In genomic region chr2:21395366-21395765, GRCh38 we compare ENCODE assay signal across 12 cellular contexts.
DNase-seq lines count a peak whose midpoint lies in the region; ATAC-seq and TF ChIP-seq lines count a peak whose summit lies in the region.
"Had no signal": no experiment of that assay in that cellular context is flagged by ENCODE, and none has a peak within 500 bp of the region (broad histone marks: within the 10 kb centered on the region; RNA-seq: fewer than 3 reads in every experiment).

No MANE protein-coding gene starts in this region.

- H3K27me3 ChIP-seq in A673 (replicated peaks; ENCODE audit: insufficient read depth, low read depth, low read length, poor library complexity) (no peaks in the 10 kb centered on the region), ovary (no peaks in the 10 kb centered on the region)
- H3K27me3 ChIP-seq: stomach had no signal

- no peaks in the 10 kb centered on the region for H3K27me3 Mint-ChIP-seq in T-cell
- H3K27me3 Mint-ChIP-seq: activated CD4-positive, alpha-beta T cell treated with anti-CD3 and anti-CD28 coated beads, Interleukin-2, amount 10 ng/mL, durations not matched to agents 24 days and 14 days; memory B cell had no signal

- TF ChIP-seq POLR2A in ovary (IDR thresholded peaks at IDR 0.05) = no peak

- peak; percentile 44 for TF ChIP-seq CTCF in A673 (conservative IDR thresholded peaks at IDR 0.05; ENCODE audit: low read depth, low read length)
- no peak for TF ChIP-seq CTCF in ovary (IDR thresholded peaks at IDR 0.05)

- no peak for DNase-seq in A673 (ENCODE audit: low spot score)
- DNase-seq in RPMI8226 = peak; percentile 4
- peak; percentile 41 for DNase-seq in iPS-NIHi11 (ENCODE audit: low spot score)
- DNase-seq in ovary = no peak
- no peak for DNase-seq in stimulated activated naive CD8-positive, alpha-beta T cell treated with anti-CD3 and anti-CD28 coated beads, Interleukin-15, Interleukin-2, amounts not matched to agents 100 U/mL and 50 U/mL, for 24 hours
- DNase-seq in T-cell = no peak
- DNase-seq in stimulated activated CD8-positive, alpha-beta memory T cell treated with anti-CD3 and anti-CD28 coated beads, Interleukin-4, amount 100 ng/mL, for 48 hours = no peak
- DNase-seq: activated CD4-positive, alpha-beta T cell treated with anti-CD3 and anti-CD28 coated beads, Interleukin-2, amount 10 ng/mL, durations not matched to agents 24 days and 14 days; stomach had no signal

- H3K36me3 Mint-ChIP-seq in T-cell = no peaks in the 10 kb centered on the region
- H3K36me3 Mint-ChIP-seq: memory B cell had no signal

- intact Hi-C loops in A673 (cut with micrococcal nuclease; ENCODE audit: unreplicated experiment) (no loop called here), ovary (cut with DNase I) (no loop called here)

- BruUV-seq in A673 (replicated peaks; lab: Mats Ljungman, UMichigan) = no TSS peak

- no peak overlapping the region for H3K27ac Mint-ChIP-seq in T-cell
- H3K27ac Mint-ChIP-seq: activated CD4-positive, alpha-beta T cell treated with anti-CD3 and anti-CD28 coated beads, Interleukin-2, amount 10 ng/mL, durations not matched to agents 24 days and 14 days; memory B cell had no signal

- CTCF ChIA-PET in A673 (lab: Charles Lee) (no interaction called here), T-cell (lab: Charles Lee) (no interaction called here)

- POLR2A ChIA-PET in A673 (lab: Charles Lee; ENCODE audit: low non-redundant PET) = no interaction called here
- POLR2A ChIA-PET in T-cell (lab: Charles Lee) = no interaction called here

- no peak overlapping the region for H3K27ac ChIP-seq in A673 (ENCODE audit: low read depth, low read length, poor library complexity, severe bottlenecking)
- no peak overlapping the region for H3K27ac ChIP-seq in ovary
- H3K27ac ChIP-seq: BLaER1, stomach had no signal

- WGBS in ovary, 3 donors = 87 to 93% (median 89%) methylated on average over 4 of the region's 4 CpGs

- H3K4me3 ChIP-seq in A673 (ENCODE audit: low read depth, low read length, poor library complexity, severe bottlenecking) (no peak overlapping the region), ovary (no peak overlapping the region)
- H3K4me3 ChIP-seq: BLaER1, stomach had no signal

- no peak overlapping the region for H3K4me3 Mint-ChIP-seq in T-cell
- H3K4me3 Mint-ChIP-seq: activated CD4-positive, alpha-beta T cell treated with anti-CD3 and anti-CD28 coated beads, Interleukin-2, amount 10 ng/mL, durations not matched to agents 24 days and 14 days; memory B cell had no signal

- no peak for TF ChIP-seq EP300 in ovary (IDR thresholded peaks at IDR 0.05)

- H3K36me3 ChIP-seq in A673 (ENCODE audit: insufficient read depth, low read length, poor library complexity, severe bottlenecking) (no peaks in the 10 kb centered on the region), ovary (no peaks in the 10 kb centered on the region)
- H3K36me3 ChIP-seq: BLaER1, stomach had no signal

- H3K9me3 ChIP-seq in A673 (ENCODE audit: low read depth, low read length, poor library complexity, severe bottlenecking) (no peaks in the 10 kb centered on the region), ovary (no peaks in the 10 kb centered on the region)
- H3K9me3 ChIP-seq: BLaER1, stomach had no signal

- ATAC-seq in GM18909 (IDR thresholded peaks at IDR 0.05; ENCODE audit: poor library complexity, unreplicated experiment) (peak; percentile 65), T-cell (replicated peaks in 1 of 4) (no peak)
- no peak for ATAC-seq in stimulated activated naive CD8-positive, alpha-beta T cell treated with anti-CD3 and anti-CD28 coated beads, Interleukin-15, Interleukin-2, amounts not matched to agents 100 U/mL and 50 U/mL, for 24 hours

- no peaks in the 10 kb centered on the region for H3K4me1 Mint-ChIP-seq in T-cell
- H3K4me1 Mint-ChIP-seq: activated CD4-positive, alpha-beta T cell treated with anti-CD3 and anti-CD28 coated beads, Interleukin-2, amount 10 ng/mL, durations not matched to agents 24 days and 14 days; memory B cell had no signal

- H3K9me3 Mint-ChIP-seq in T-cell = peaks cover 0 to 10% (median under 1%) of the 10 kb centered on the region in 3 donors
- H3K9me3 Mint-ChIP-seq: activated CD4-positive, alpha-beta T cell treated with anti-CD3 and anti-CD28 coated beads, Interleukin-2, amount 10 ng/mL, durations not matched to agents 24 days and 14 days; memory B cell had no signal

- H3K4me1 ChIP-seq in A673 (ENCODE audit: insufficient read depth, low read length, poor library complexity, severe bottlenecking) = no peaks in the 10 kb centered on the region
- no peaks in the 10 kb centered on the region for H3K4me1 ChIP-seq in ovary (ENCODE audit: insufficient read depth)
- H3K4me1 ChIP-seq: stomach had no signal

Comparison
In these comparisons a context has a peak if more than half of its experiments do, and no peak if none do; other contexts are left out.
1. DNase-seq: peak in RPMI8226 (single experiment) and iPS-NIHi11 (single experiment); none in A673 (single experiment), ovary (0 of 5), stimulated activated naive CD8-positive, alpha-beta T cell treated with anti-CD3 and anti-CD28 coated beads, Interleukin-15, Interleukin-2, amounts not matched to agents 100 U/mL and 50 U/mL, for 24 hours (single experiment), T-cell (0 of 34) and stimulated activated CD8-positive, alpha-beta memory T cell treated with anti-CD3 and anti-CD28 coated beads, Interleukin-4, amount 100 ng/mL, for 48 hours (single experiment).